ENCODE assay signal across 8 cellular contexts in the genomic region with DNA sequence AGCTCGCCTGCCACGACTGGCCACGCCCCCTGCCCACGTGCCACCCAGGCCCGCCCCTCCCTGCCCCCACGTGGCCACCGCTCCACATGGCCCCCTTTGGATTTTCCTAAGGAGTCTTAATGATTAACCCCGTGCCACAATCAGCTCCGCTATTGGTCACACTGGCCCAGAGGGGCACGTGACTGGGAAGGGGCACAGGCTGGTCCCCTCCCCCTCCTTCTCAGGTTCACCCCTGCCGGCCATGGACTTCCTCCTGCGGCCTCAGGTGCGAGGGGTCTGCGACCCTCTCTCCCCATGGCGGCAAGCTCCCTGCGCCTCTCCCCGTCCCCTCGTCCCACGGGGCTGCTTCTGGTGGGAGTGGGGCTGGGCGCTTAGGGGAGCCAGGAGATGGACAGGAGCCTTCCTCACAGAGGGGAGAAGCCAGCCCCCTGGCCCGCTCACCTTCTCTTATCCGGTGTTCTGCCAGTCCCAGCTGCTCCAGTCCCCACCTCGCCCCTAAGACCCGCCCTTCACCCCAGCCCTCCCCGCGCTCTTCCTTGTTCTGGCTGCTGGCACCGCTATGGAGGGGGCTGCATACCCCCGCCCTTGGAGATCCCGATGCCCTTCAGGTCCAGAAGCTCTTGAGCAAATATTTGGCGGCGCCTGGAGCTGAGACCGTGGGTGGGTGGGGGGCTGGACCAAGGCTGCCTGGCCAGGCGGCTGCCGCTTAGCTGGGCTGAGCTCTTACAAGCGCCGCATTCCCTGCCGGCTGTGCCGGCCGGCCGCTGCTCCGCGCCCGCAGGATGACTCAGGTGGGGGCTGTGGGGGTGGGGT.
A peak's percentile ranks its signal among the peaks of the same experiment; 100 is the strongest.
DNase-seq lines count a peak whose midpoint lies in the region; TF ChIP-seq lines count a peak whose summit lies in the region.

No MANE protein-coding gene starts in this region.

- H3K27ac ChIP-seq in mucosa of rectum (ENCODE audit: low read depth in 2 of 2, low read length in 2 of 2) = peak overlapping the region; percentile 70 to 75

- peak overlapping the region in 1 of 2 donors; percentile 73 for H3K9ac ChIP-seq in mucosa of rectum (ENCODE audit: low read depth in 1 of 2, low read length in 2 of 2)

- H3K4me3 ChIP-seq in epithelial cell of esophagus (ENCODE audit: low read length) = peak overlapping the region; percentile 27
- peak overlapping the region; percentile 61 to 70 for H3K4me3 ChIP-seq in mucosa of rectum (ENCODE audit: low read length in 2 of 2)

- no peaks in the 10 kb centered on the region for H3K27me3 ChIP-seq in mucosa of rectum (ENCODE audit: control insufficient read depth in 2 of 2, insufficient read depth in 2 of 2, low read length in 2 of 2)

- H3K36me3 ChIP-seq in mucosa of rectum (ENCODE audit: control insufficient read depth in 2 of 2, insufficient read depth in 2 of 2, low read length in 2 of 2) = peaks cover 16 to 25% of the 10 kb centered on the region in 2 donors

- no peaks in the 10 kb centered on the region for H3K9me3 ChIP-seq in mucosa of rectum (ENCODE audit: control insufficient read depth in 2 of 2, low read length in 2 of 2)

- DNase-seq in AG08395 (ENCODE audit: low spot score) (peak; percentile 71), NCI-H226 (peak; percentile 72), epithelial cell of esophagus (ENCODE audit: low read depth) (peak; percentile 63), midbrain (lab: John Stamatoyannopoulos, UW) (no peak), MV-4-11 (lab: John Stamatoyannopoulos, UW) (no peak)
- DNase-seq in activated CD4-positive, alpha-beta T cell treated with anti-CD3 and anti-CD28 coated beads for 4 hours = no peak
- no peak for DNase-seq in effector CD8-positive, alpha-beta T cell (lab: John Stamatoyannopoulos, UW)

- peaks cover 37 to 39% of the 10 kb centered on the region in 2 donors for H3K4me1 ChIP-seq in mucosa of rectum (ENCODE audit: control insufficient read depth in 2 of 2, insufficient read depth in 2 of 2, low read length in 2 of 2)

- TF ChIP-seq CTCF in epithelial cell of esophagus (IDR thresholded peaks at IDR 0.05; ENCODE audit: insufficient read depth, low read depth, low read length, missing control alignments) = no peak

Comparison
In these comparisons a context has a peak if more than half of its experiments do, and no peak if none do; other contexts are left out.
1. DNase-seq: peak in AG08395 (single experiment), NCI-H226 (single experiment) and epithelial cell of esophagus (single experiment); none in midbrain (single experiment), MV-4-11 (single experiment), activated CD4-positive, alpha-beta T cell treated with anti-CD3 and anti-CD28 coated beads for 4 hours (0 of 2) and effector CD8-positive, alpha-beta T cell (single experiment).